29 cellular contexts compared by ENCODE assay signal in the genomic region with DNA sequence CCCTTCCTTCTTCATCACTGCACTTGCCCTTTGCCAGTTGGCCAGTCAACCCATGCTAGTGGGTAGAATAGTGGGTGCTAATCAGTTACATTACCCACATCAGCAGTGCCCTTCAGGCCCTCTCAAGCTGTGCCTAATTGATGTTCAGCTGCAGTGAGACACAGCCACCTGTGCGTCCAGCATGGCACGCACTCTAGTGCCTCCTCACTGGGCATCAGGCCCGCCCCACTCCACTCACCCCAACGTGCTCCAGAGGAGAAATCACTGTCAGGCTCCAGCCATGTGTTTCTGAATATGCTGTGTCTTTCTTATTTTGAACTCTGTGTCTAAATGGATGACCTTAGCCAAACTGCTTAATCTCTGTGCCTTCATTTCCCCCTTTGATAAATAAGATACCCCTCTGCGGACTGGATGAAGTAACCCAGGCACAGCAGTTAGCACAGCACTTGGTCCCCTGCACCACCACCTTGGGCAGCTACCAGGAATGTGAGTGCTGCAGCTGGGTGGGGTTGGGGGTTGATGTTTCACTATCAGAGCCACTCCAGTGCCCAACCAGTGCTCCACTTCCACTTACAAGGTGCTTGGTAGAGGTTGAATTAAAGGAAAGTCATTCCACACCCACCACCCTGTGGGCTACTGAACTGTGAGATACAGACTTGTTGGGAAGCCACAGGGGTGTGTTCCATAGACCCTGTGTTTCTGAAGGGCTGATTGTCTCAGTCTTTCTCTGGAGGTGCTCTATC. TPM values are rescaled to one million over a fixed set of nuclear protein-coding genes. Genes with fewer than 3 reads are reported as not detected.
A peak's percentile ranks its signal among the peaks of the same experiment; 100 is the strongest.
DNase-seq lines count a peak whose midpoint lies in the region; ATAC-seq, FAIRE-seq and TF ChIP-seq lines count a peak whose summit lies in the region.
"Had no signal": no experiment of that assay in that cellular context is flagged by ENCODE, and none has a peak within 500 bp of the region (broad histone marks: within the 10 kb centered on the region; RNA-seq: fewer than 3 reads in every experiment).

No MANE protein-coding gene starts in this region.

- no peak overlapping the region for H4K91ac ChIP-seq in neuronal stem cell (ENCODE audit: low read depth, low read length, poor library complexity)

- H2AFZ ChIP-seq in neuronal stem cell (ENCODE audit: low read length): no peak overlapping the region

- ATAC-seq in activated CD4-positive, alpha-beta T cell treated with anti-CD3 and anti-CD28 coated beads for 36 hours: no peak
- no peak for ATAC-seq in CD4-positive, CD25-positive, alpha-beta regulatory T cell (ENCODE audit: low read depth in 2 of 2)
- ATAC-seq in activated B cell treated with CpG ODN at 0.5 μM for 24 hours (ENCODE audit: low read depth): no peak
- no peak for ATAC-seq in GM19324 (IDR thresholded peaks at IDR 0.05; ENCODE audit: low FRiP score, unreplicated experiment)
- ATAC-seq: GM12878, heart right ventricle, left cardiac atrium had no signal

- H2BK15ac ChIP-seq in neuronal stem cell (ENCODE audit: low read length): no peak overlapping the region

- intact Hi-C loops in activated CD4-positive, alpha-beta T cell treated with anti-CD3 and anti-CD28 coated beads for 36 hours (cut with DNase I, micrococcal nuclease): no loop called here
- intact Hi-C loops in activated B cell treated with CpG ODN at 0.5 μM for 24 hours (cut with micrococcal nuclease): no loop called here

- H3K4me2 ChIP-seq in neuronal stem cell (ENCODE audit: insufficient read depth, low read length, poor library complexity, severe bottlenecking): no peak overlapping the region
- H3K4me2 ChIP-seq: KMS-11 had no signal

- H3K14ac ChIP-seq in neuronal stem cell (ENCODE audit: low read length): peak overlapping the region; percentile 5

- H3K9me3 ChIP-seq in CD4-positive, CD25-positive, alpha-beta regulatory T cell (ENCODE audit: control insufficient read depth in 2 of 2, low read length in 2 of 2): no peaks in the 10 kb centered on the region
- no peaks in the 10 kb centered on the region for H3K9me3 ChIP-seq in neuronal stem cell (replicated peaks in 1 of 2; ENCODE audit: control insufficient read depth in 2 of 2, insufficient read depth in 1 of 2, low read depth in 1 of 2, low read length in 2 of 2)
- H3K9me3 ChIP-seq: BE2C, HAP-1, heart right ventricle, prostate gland had no signal

- no peak overlapping the region for H2AK5ac ChIP-seq in neuronal stem cell (ENCODE audit: low read depth, low read length)

- no peak overlapping the region for H3K4me3 Mint-ChIP-seq in activated CD4-positive, alpha-beta T cell treated with anti-CD3 and anti-CD28 coated beads for 36 hours
- peak overlapping the region in 2 of 4 donors; percentile 15 to 44 for H3K4me3 Mint-ChIP-seq in CD4-positive, CD25-positive, alpha-beta regulatory T cell
- no peak overlapping the region for H3K4me3 Mint-ChIP-seq in activated B cell treated with CpG ODN at 0.5 μM for 24 hours
- H3K4me3 Mint-ChIP-seq: activated CD4-positive, alpha-beta memory T cell treated with anti-CD3 and anti-CD28 coated beads for 36 hours; T-helper 1 cell treated with Interleukin-12 subunit alpha and Interleukin-12 subunit beta and Interleukin-4 antibody, amounts not matched to agents 30 μg/mL and 1 μg/mL, for 36 hours had no signal

- H3K4ac ChIP-seq in neuronal stem cell (ENCODE audit: low read length): no peak overlapping the region

- H3K4me1 ChIP-seq in CD4-positive, CD25-positive, alpha-beta regulatory T cell (ENCODE audit: control insufficient read depth, insufficient read depth, low read length, poor library complexity, severe bottlenecking): peaks cover 71% of the 10 kb centered on the region
- H3K4me1 ChIP-seq in neuronal stem cell (ENCODE audit: control insufficient read depth in 2 of 2, insufficient read depth in 1 of 2, low read depth in 1 of 2, low read length in 2 of 2): peaks cover 0 to 9% of the 10 kb centered on the region in 2 donors

- no peak overlapping the region for H2BK120ac ChIP-seq in neuronal stem cell (ENCODE audit: low read depth, low read length)

- H3K18ac ChIP-seq in neuronal stem cell (ENCODE audit: low read length): no peak overlapping the region

- FAIRE-seq in frontal cortex (lab: Jason Lieb, UNC): no peak
- FAIRE-seq: GM12878 had no signal

- H3K4me3 ChIP-seq in CD4-positive, CD25-positive, alpha-beta regulatory T cell (ENCODE audit: low read depth, low read length): peak overlapping the region; percentile 64
- H3K4me3 ChIP-seq in neuronal stem cell (ENCODE audit: low read length in 2 of 2): no peak overlapping the region
- H3K4me3 ChIP-seq: dorsolateral prefrontal cortex, GM12878, HAP-1, heart right ventricle, prostate gland, skin epidermis had no signal

- no peaks in the 10 kb centered on the region for H3K27me3 Mint-ChIP-seq in activated CD4-positive, alpha-beta T cell treated with anti-CD3 and anti-CD28 coated beads for 36 hours
- no peaks in the 10 kb centered on the region for H3K27me3 Mint-ChIP-seq in CD4-positive, CD25-positive, alpha-beta regulatory T cell
- no peaks in the 10 kb centered on the region for H3K27me3 Mint-ChIP-seq in activated B cell treated with CpG ODN at 0.5 μM for 24 hours
- H3K27me3 Mint-ChIP-seq: activated CD4-positive, alpha-beta memory T cell treated with anti-CD3 and anti-CD28 coated beads for 36 hours had no signal

- no peaks in the 10 kb centered on the region for H3K36me3 ChIP-seq in CD4-positive, CD25-positive, alpha-beta regulatory T cell (ENCODE audit: control insufficient read depth, insufficient read depth, low read length)
- no peaks in the 10 kb centered on the region for H3K36me3 ChIP-seq in neuronal stem cell (replicated peaks in 1 of 2; ENCODE audit: control insufficient read depth in 2 of 2, insufficient read depth in 2 of 2, low read length in 2 of 2)
- H3K36me3 ChIP-seq: BE2C, HAP-1, heart right ventricle, prostate gland had no signal

- H3K9ac ChIP-seq in neuronal stem cell (ENCODE audit: low read depth, low read length, poor library complexity): no peak overlapping the region
- H3K9ac ChIP-seq: KMS-11 had no signal

- no peaks in the 10 kb centered on the region for H3K27me3 ChIP-seq in CD4-positive, CD25-positive, alpha-beta regulatory T cell (ENCODE audit: control insufficient read depth, insufficient read depth, low read length)
- peaks cover 0 to 6% (median 0%) of the 10 kb centered on the region in 3 experiments for H3K27me3 ChIP-seq in neuronal stem cell (ENCODE audit: control insufficient read depth in 3 of 3, insufficient read depth in 3 of 3, low read depth in 1 of 3, low read length in 3 of 3)
- H3K27me3 ChIP-seq: BE2C, dorsolateral prefrontal cortex, heart right ventricle had no signal

- WGBS in neuronal stem cell (ENCODE audit: extremely low coverage in 2 of 2, insufficient read length in 2 of 2, insufficient replicate concordance in 1 of 2), 2 donors: no CpG with 5 or more reads among the region's 5 CpGs

- H3K27ac ChIP-seq in CD4-positive, CD25-positive, alpha-beta regulatory T cell (ENCODE audit: insufficient read depth, low read length, poor library complexity, severe bottlenecking): no peak overlapping the region
- no peak overlapping the region for H3K27ac ChIP-seq in neuronal stem cell (replicated peaks; ENCODE audit: low read length)
- H3K27ac ChIP-seq: KMS-11, prostate gland had no signal

- peak overlapping the region; percentile 88 for H4K8ac ChIP-seq in neuronal stem cell (ENCODE audit: low read depth, low read length)

- no peaks in the 10 kb centered on the region for H3K9me3 Mint-ChIP-seq in activated CD4-positive, alpha-beta T cell treated with anti-CD3 and anti-CD28 coated beads for 36 hours (ENCODE audit: low read depth)
- no peaks in the 10 kb centered on the region for H3K9me3 Mint-ChIP-seq in CD4-positive, CD25-positive, alpha-beta regulatory T cell
- H3K9me3 Mint-ChIP-seq in activated B cell treated with CpG ODN at 0.5 μM for 24 hours: no peaks in the 10 kb centered on the region
- H3K9me3 Mint-ChIP-seq: activated CD4-positive, alpha-beta memory T cell treated with anti-CD3 and anti-CD28 coated beads for 36 hours; T-helper 1 cell treated with Interleukin-12 subunit alpha and Interleukin-12 subunit beta and Interleukin-4 antibody, amounts not matched to agents 30 μg/mL and 1 μg/mL, for 36 hours had no signal

- peaks cover 50% of the 10 kb centered on the region for H3K4me1 Mint-ChIP-seq in activated CD4-positive, alpha-beta T cell treated with anti-CD3 and anti-CD28 coated beads for 36 hours
- peaks cover 7 to 53% (median 29%) of the 10 kb centered on the region in 4 donors for H3K4me1 Mint-ChIP-seq in CD4-positive, CD25-positive, alpha-beta regulatory T cell
- peaks cover 52% of the 10 kb centered on the region for H3K4me1 Mint-ChIP-seq in activated B cell treated with CpG ODN at 0.5 μM for 24 hours

- no peak for DNase-seq in activated CD4-positive, alpha-beta T cell treated with anti-CD3 and anti-CD28 coated beads for 36 hours
- no peak for DNase-seq in activated CD4-positive, alpha-beta T cell treated with anti-CD3 and anti-CD28 coated beads, Interleukin-2, amount 50 U/mL, for 48 hours
- no peak for DNase-seq in CD4-positive, CD25-positive, alpha-beta regulatory T cell
- DNase-seq in activated B cell treated with CpG ODN at 0.5 μM for 24 hours (no peak), neuronal stem cell (ENCODE audit: low spot score) (no peak), NCI-H446 (lab: John Stamatoyannopoulos, UW) (no peak), frontal cortex (ENCODE audit: low spot score in 2 of 2) (no peak)
- DNase-seq: activated CD4-positive, alpha-beta memory T cell treated with anti-CD3 and anti-CD28 coated beads for 36 hours; activated naive CD4-positive, alpha-beta T cell; anterior cingulate cortex; BE2C; Calu3; caudate nucleus; dorsolateral prefrontal cortex; heart right ventricle; left cardiac atrium; mesenchymal stem cell; NCI-H2171 treated with DMSO at 0.1 percent for 48 hours; NCI-H526 treated with DMSO at 0.1 percent for 48 hours; RPMI8226 had no signal

- H3K36me3 Mint-ChIP-seq in activated CD4-positive, alpha-beta T cell treated with anti-CD3 and anti-CD28 coated beads for 36 hours (ENCODE audit: low read depth): no peaks in the 10 kb centered on the region
- H3K36me3 Mint-ChIP-seq in CD4-positive, CD25-positive, alpha-beta regulatory T cell: no peaks in the 10 kb centered on the region
- no peaks in the 10 kb centered on the region for H3K36me3 Mint-ChIP-seq in activated B cell treated with CpG ODN at 0.5 μM for 24 hours (ENCODE audit: low read depth)
- H3K36me3 Mint-ChIP-seq: activated CD4-positive, alpha-beta memory T cell treated with anti-CD3 and anti-CD28 coated beads for 36 hours had no signal

- no peak for TF ChIP-seq CTCF in activated B cell treated with CpG ODN at 0.5 μM for 24 hours (IDR thresholded peaks at IDR 0.05)

- peak overlapping the region; percentile 43 for H3K27ac Mint-ChIP-seq in activated CD4-positive, alpha-beta T cell treated with anti-CD3 and anti-CD28 coated beads for 36 hours
- peak overlapping the region in 1 of 3 donors; percentile 28 for H3K27ac Mint-ChIP-seq in CD4-positive, CD25-positive, alpha-beta regulatory T cell
- peak overlapping the region; percentile 41 for H3K27ac Mint-ChIP-seq in activated B cell treated with CpG ODN at 0.5 μM for 24 hours
- H3K27ac Mint-ChIP-seq: activated CD4-positive, alpha-beta memory T cell treated with anti-CD3 and anti-CD28 coated beads for 36 hours; T-helper 1 cell treated with Interleukin-12 subunit alpha and Interleukin-12 subunit beta and Interleukin-4 antibody, amounts not matched to agents 30 μg/mL and 1 μg/mL, for 36 hours had no signal

- POLR2A ChIA-PET in activated CD4-positive, alpha-beta T cell treated with anti-CD3 and anti-CD28 coated beads for 36 hours (lab: Charles Lee): no interaction called here
- POLR2A ChIA-PET in activated B cell treated with CpG ODN at 0.5 μM for 24 hours (lab: Charles Lee): no interaction called here

- H2BK5ac ChIP-seq in neuronal stem cell (ENCODE audit: low read length): no peak overlapping the region

- H2BK12ac ChIP-seq in neuronal stem cell (ENCODE audit: low read length): no peak overlapping the region

- no peak overlapping the region for H3K23ac ChIP-seq in neuronal stem cell (ENCODE audit: low read depth, low read length, poor library complexity)

- CTCF ChIA-PET in activated CD4-positive, alpha-beta T cell treated with anti-CD3 and anti-CD28 coated beads for 36 hours (lab: Charles Lee): interaction anchor here (0.7 to 1.5 kb wide), 7 partner anchors 13 to 243 kb away, joined by 3 to 5 read pairs (median 3); no protein-coding TSS in a partner anchor
- CTCF ChIA-PET in activated B cell treated with CpG ODN at 0.5 μM for 24 hours (lab: Charles Lee): no interaction called here

- no peaks in the 10 kb centered on the region for H3K79me1 ChIP-seq in neuronal stem cell (ENCODE audit: low read depth, low read length)

RNA-seq across cellular contexts. Expression of gene ADORA3, which starts 8.9 kb away (rescaled TPM):
- total RNA-seq in activated CD4-positive, alpha-beta T cell treated with anti-CD3 and anti-CD28 coated beads for 36 hours: under 1 TPM in 1 of 2 experiments, not detected in 1; 0.16 TPM
- not detected for total RNA-seq in CD4-positive, CD25-positive, alpha-beta regulatory T cell
- polyA plus RNA-seq in CD4-positive, CD25-positive, alpha-beta regulatory T cell: not detected
- total RNA-seq in activated B cell treated with CpG ODN at 0.5 μM for 24 hours (not detected in 2 replicates), frontal cortex (1.6 TPM)
- polyA plus RNA-seq in neuronal stem cell (2013, experiment 1 of 2): not detected
- polyA plus RNA-seq in neuronal stem cell (2013, experiment 2 of 2): not detected
- total RNA-seq: A673, Calu3, Daoy had no signal

RNA-seq across cellular contexts. Expression of gene TMIGD3, which starts 8.9 kb away (rescaled TPM):
- total RNA-seq in activated CD4-positive, alpha-beta T cell treated with anti-CD3 and anti-CD28 coated beads for 36 hours: not detected
- total RNA-seq in CD4-positive, CD25-positive, alpha-beta regulatory T cell: not detected
- polyA plus RNA-seq in CD4-positive, CD25-positive, alpha-beta regulatory T cell: not detected
- total RNA-seq in activated B cell treated with CpG ODN at 0.5 μM for 24 hours (not detected in 2 replicates), frontal cortex (1.2 TPM)
- not detected for polyA plus RNA-seq in neuronal stem cell (2013, experiment 1 of 2)
- polyA plus RNA-seq in neuronal stem cell (2013, experiment 2 of 2): not detected
- total RNA-seq: A673, Calu3, Daoy had no signal
- polyA plus RNA-seq: GM12878 had no signal

RNA-seq across cellular contexts. Expression of gene C1orf162, which starts 38.5 kb away (rescaled TPM):
- total RNA-seq in activated CD4-positive, alpha-beta T cell treated with anti-CD3 and anti-CD28 coated beads for 36 hours: 1 to 10 TPM; 4.7 to 7.6 TPM
- total RNA-seq in CD4-positive, CD25-positive, alpha-beta regulatory T cell: 22.4 TPM
- polyA plus RNA-seq in CD4-positive, CD25-positive, alpha-beta regulatory T cell: 100 to 1,000 TPM in 1 of 4 donors, 10 to 100 TPM in 3; 45.4 to 111 (median 65.8) TPM
- 29.4 and 33.2 TPM in 2 replicates for total RNA-seq in activated B cell treated with CpG ODN at 0.5 μM for 24 hours
- polyA plus RNA-seq in neuronal stem cell (2013, experiment 1 of 2): 0.74 TPM
- polyA plus RNA-seq in neuronal stem cell (2013, experiment 2 of 2): 1.00 TPM
- total RNA-seq in frontal cortex: 0.41 TPM
